7 cellular contexts compared by ENCODE assay signal in genomic region chr6:105646391-105646867, GRCh38.
DNase-seq lines count a peak whose midpoint lies in the region; ATAC-seq and TF ChIP-seq lines count a peak whose summit lies in the region.

No MANE protein-coding gene starts in this region.

- DNase-seq in HCEC 1CT, result peak; percentile 11
- peak; percentile 5 for DNase-seq in NOMO-1 treated with dmso at 0.1 percent for 144 hours (lab: John Stamatoyannopoulos, UW; ENCODE audit: unreplicated experiment)
- DNase-seq in foreskin melanocyte, result peak; percentile 7
- no peak for DNase-seq in NCI-H446 treated with DMSO at 0.1 percent for 48 hours (lab: John Stamatoyannopoulos, UW)
- no peak for DNase-seq in NCI-H146 (lab: John Stamatoyannopoulos, UW)
- no peak for DNase-seq in erythroblast (lab: John Stamatoyannopoulos, UW)

- ATAC-seq in GM18870 (IDR thresholded peaks at IDR 0.05; ENCODE audit: unreplicated experiment), result peak; percentile 94

- no peak for TF ChIP-seq POLR2A in erythroblast (IDR thresholded peaks at IDR 0.05; ENCODE audit: low read length)

Comparison
In these comparisons a context has a peak if more than half of its experiments do, and no peak if none do; other contexts are left out.
1. DNase-seq: peak in HCEC 1CT (single experiment), NOMO-1 treated with dmso at 0.1 percent for 144 hours (single experiment) and foreskin melanocyte (single experiment); none in NCI-H446 treated with DMSO at 0.1 percent for 48 hours (single experiment), NCI-H146 (single experiment) and erythroblast (0 of 2).